8 cellular contexts compared by ENCODE assay signal in genomic region chr12:131828671-131829350, GRCh38. TPM values are rescaled to one million over a fixed set of nuclear protein-coding genes. Genes with fewer than 3 reads are reported as not detected.
DNase-seq lines count a peak whose midpoint lies in the region; ATAC-seq, FAIRE-seq and TF ChIP-seq lines count a peak whose summit lies in the region.

No MANE protein-coding gene starts in this region.

- peaks cover 0 to 2% (median 0%) of the 10 kb centered on the region in 7 donors for H3K9me3 Mint-ChIP-seq in CD14-positive monocyte

- FAIRE-seq in HepG2 (lab: Jason Lieb, UNC), result no peak

- H3K4me1 Mint-ChIP-seq in CD14-positive monocyte, result peaks cover 43% of the 10 kb centered on the region

- peaks cover 10 to 18% of the 10 kb centered on the region in 2 donors for H3K36me3 Mint-ChIP-seq in CD14-positive monocyte

- intact Hi-C loops in CD14-positive monocyte (cut with micrococcal nuclease), result loop anchor here (5.0 to 10.0 kb wide), 3 partner anchors 57 to 117 kb away; partner anchors contain the start of gene SFSWAP (in 2 of the 2)
- intact Hi-C loops in HepG2 (cut with micrococcal nuclease; ENCODE audit: unreplicated experiment), result no loop called here
- intact Hi-C loops in tibial artery (cut with DNase I; ENCODE audit: low total_unique reads), result loop anchor here (10.0 kb wide), 1 partner anchor 224 kb away; no protein-coding TSS in a partner anchor

- 20% methylated on average over 1 of the region's 64 CpGs for WGBS in HepG2 (ENCODE audit: low lambda C conversion rate)

- peak overlapping the region; percentile 84 for H3K4me2 ChIP-seq in HepG2 (ENCODE audit: low read depth, low read length)

- H3K27me3 Mint-ChIP-seq in CD14-positive monocyte (ENCODE audit: low read depth in 3 of 3), result peaks cover 2 to 39% (median 35%) of the 10 kb centered on the region in 3 donors

- no peak for TF ChIP-seq RAD21 in HepG2 (CRISPR knock-in tag; IDR thresholded peaks at IDR 0.05)

- no peaks in the 10 kb centered on the region for H3K79me2 ChIP-seq in HepG2 (ENCODE audit: insufficient read depth, low read length)

- peak overlapping the region; percentile 92 to 96 for H3K4me3 Mint-ChIP-seq in CD14-positive monocyte

- TF ChIP-seq CTCF in CD14-positive monocyte (IDR thresholded peaks at IDR 0.05), result no peak
- TF ChIP-seq CTCF in HepG2 (CRISPR knock-in tag; IDR thresholded peaks at IDR 0.05), result no peak
- no peak for TF ChIP-seq CTCF in tibial artery (IDR thresholded peaks at IDR 0.05)

- peak overlapping the region; percentile 49 to 73 (median 50) for H3K4me3 ChIP-seq in HepG2 (replicated peaks in 1 of 3; ENCODE audit: insufficient read depth in 1 of 3, low read depth in 2 of 3, low read length in 3 of 3)
- H3K4me3 ChIP-seq in tibial artery, result peak overlapping the region; percentile 44 to 49

- no peak overlapping the region for H3K9ac ChIP-seq in HepG2 (ENCODE audit: insufficient read depth, low read depth, low read length)

- no peaks in the 10 kb centered on the region for H3K36me3 ChIP-seq in HepG2 (replicated peaks in 1 of 2; ENCODE audit: control insufficient read depth in 1 of 2, insufficient read depth in 2 of 2, low read length in 2 of 2)
- H3K36me3 ChIP-seq in tibial artery, result no peaks in the 10 kb centered on the region

- H3K27ac Mint-ChIP-seq in CD14-positive monocyte, result peak overlapping the region in 6 of 7 donors; percentile 25 to 87 (median 68)

- peaks cover 9 to 65% of the 10 kb centered on the region in 2 experiments; a peak in 4 of 5 replicates for H3K27me3 ChIP-seq in HepG2 (ENCODE audit: control insufficient read depth in 1 of 2, insufficient read depth in 2 of 2, low read length in 2 of 2)
- peaks cover 0 to 74% of the 10 kb centered on the region in 2 donors for H3K27me3 ChIP-seq in tibial artery

- in situ Hi-C loops in HepG2 (cut with HindIII; ENCODE audit: extremely low pct_ligation_motif_present, low pct_unique_long_range_greater_than_20kb), result loop anchor here (25.0 kb wide), 1 partner anchor 717 kb away; no protein-coding TSS in a partner anchor

- BruUV-seq in HepG2 (replicated peaks; lab: Mats Ljungman, UMichigan), result no TSS peak

- H3K27ac ChIP-seq in HepG2 (ENCODE audit: extremely low read length, insufficient read depth, low read length) (no peak overlapping the region), tibial artery (no peak overlapping the region)

- ATAC-seq in HG03342 (IDR thresholded peaks at IDR 0.05; ENCODE audit: unreplicated experiment) (peak; percentile 10), HepG2 (peak; percentile 45), esophagus mucosa (no peak)

- no peak for DNase-seq in CD14-positive monocyte (ENCODE audit: low spot score)
- peak; percentile 32 for DNase-seq in astrocyte of the hippocampus (ENCODE audit: low read depth, low spot score)
- no peak for DNase-seq in HepG2 (ENCODE audit: low spot score)
- no peak for DNase-seq in tibial artery
- no peak for DNase-seq in NCI-H187 treated with DMSO at 0.1 percent for 48 hours (lab: John Stamatoyannopoulos, UW)
- DNase-seq in stimulated activated CD4-positive, alpha-beta T cell treated with anti-CD3 and anti-CD28 coated beads, Interleukin-4, amount 100 ng/mL, for 4 hours, result no peak

- POLR2A ChIA-PET in HepG2 (lab: Yijun Ruan, JAX), result interaction anchor here (0.8 kb wide), 1 partner anchor 31 kb away, joined by 3 read pairs; no protein-coding TSS in a partner anchor

- peaks cover 56% of the 10 kb centered on the region for H3K4me1 ChIP-seq in HepG2 (ENCODE audit: insufficient read depth, low read length)
- peaks cover 0 to 57% (median 40%) of the 10 kb centered on the region in 4 donors for H3K4me1 ChIP-seq in tibial artery

- no peak overlapping the region for H2AFZ ChIP-seq in HepG2 (ENCODE audit: low read length)

- no peak for TF ChIP-seq POLR2A in HepG2 (IDR thresholded peaks at IDR 0.05; ENCODE audit: insufficient read depth in 1 of 2, low read depth in 2 of 2, low read length in 2 of 2)

- CTCF ChIA-PET in HepG2 (lab: Yijun Ruan, JAX; ENCODE audit: low intra/inter-chr PET ratio, low total read pairs), result no interaction called here

- H3K9me3 ChIP-seq in HepG2 (ENCODE audit: low read length) (no peaks in the 10 kb centered on the region), tibial artery (peaks cover 0 to 5% (median 0%) of the 10 kb centered on the region in 3 donors)

- no peaks in the 10 kb centered on the region for H4K20me1 ChIP-seq in HepG2 (ENCODE audit: insufficient read depth, low read length)

- TF ChIP-seq EP300 in HepG2 (IDR thresholded peaks at IDR 0.05; ENCODE audit: low read depth in 2 of 2, low read length in 2 of 2) (no peak), HepG2 (CRISPR knock-in tag; IDR thresholded peaks at IDR 0.05; ENCODE audit: borderline replicate concordance) (no peak)

TF ChIP-seq in HepG2, 621 proteins besides CTCF, POLR2A, EP300 and RAD21 (continues in another document):
- no peak for TF ChIP-seq ZNF263 (CRISPR knock-in tag; IDR thresholded peaks at IDR 0.05)
- TF ChIP-seq, protein P1, sequence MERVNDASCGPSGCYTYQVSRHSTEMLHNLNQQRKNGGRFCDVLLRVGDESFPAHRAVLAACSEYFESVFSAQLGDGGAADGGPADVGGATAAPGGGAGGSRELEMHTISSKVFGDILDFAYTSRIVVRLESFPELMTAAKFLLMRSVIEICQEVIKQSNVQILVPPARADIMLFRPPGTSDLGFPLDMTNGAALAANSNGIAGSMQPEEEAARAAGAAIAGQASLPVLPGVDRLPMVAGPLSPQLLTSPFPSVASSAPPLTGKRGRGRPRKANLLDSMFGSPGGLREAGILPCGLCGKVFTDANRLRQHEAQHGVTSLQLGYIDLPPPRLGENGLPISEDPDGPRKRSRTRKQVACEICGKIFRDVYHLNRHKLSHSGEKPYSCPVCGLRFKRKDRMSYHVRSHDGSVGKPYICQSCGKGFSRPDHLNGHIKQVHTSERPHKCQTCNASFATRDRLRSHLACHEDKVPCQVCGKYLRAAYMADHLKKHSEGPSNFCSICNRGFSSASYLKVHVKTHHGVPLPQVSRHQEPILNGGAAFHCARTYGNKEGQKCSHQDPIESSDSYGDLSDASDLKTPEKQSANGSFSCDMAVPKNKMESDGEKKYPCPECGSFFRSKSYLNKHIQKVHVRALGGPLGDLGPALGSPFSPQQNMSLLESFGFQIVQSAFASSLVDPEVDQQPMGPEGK (CRISPR knock-in tag; IDR thresholded peaks at IDR 0.05), result peak; percentile 42
- no peak for TF ChIP-seq ZNF547 (CRISPR knock-in tag; IDR thresholded peaks at IDR 0.05)
- TF ChIP-seq NCOA5 (CRISPR knock-in tag; IDR thresholded peaks at IDR 0.05), result no peak
- no peak for TF ChIP-seq TRIM24 (CRISPR knock-in tag; IDR thresholded peaks at IDR 0.05)
- TF ChIP-seq MXI1 (IDR thresholded peaks at IDR 0.05; ENCODE audit: borderline replicate concordance, low read depth, low read length), result no peak
- TF ChIP-seq ZNF446 (CRISPR knock-in tag; IDR thresholded peaks at IDR 0.05), result no peak
- no peak for TF ChIP-seq KAT7 (CRISPR knock-in tag; IDR thresholded peaks at IDR 0.05; ENCODE audit: borderline replicate concordance)
- TF ChIP-seq, protein P2, sequence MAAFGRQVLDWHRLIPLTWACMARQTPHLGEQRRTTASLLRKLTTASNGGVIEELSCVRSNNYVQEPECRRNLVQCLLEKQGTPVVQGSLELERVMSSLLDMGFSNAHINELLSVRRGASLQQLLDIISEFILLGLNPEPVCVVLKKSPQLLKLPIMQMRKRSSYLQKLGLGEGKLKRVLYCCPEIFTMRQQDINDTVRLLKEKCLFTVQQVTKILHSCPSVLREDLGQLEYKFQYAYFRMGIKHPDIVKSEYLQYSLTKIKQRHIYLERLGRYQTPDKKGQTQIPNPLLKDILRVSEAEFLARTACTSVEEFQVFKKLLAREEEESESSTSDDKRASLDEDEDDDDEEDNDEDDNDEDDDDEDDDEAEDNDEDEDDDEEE (CRISPR knock-in tag; IDR thresholded peaks at IDR 0.05), result no peak
- no peak for TF ChIP-seq ZNF563 (CRISPR knock-in tag; IDR thresholded peaks at IDR 0.05)
- no peak for TF ChIP-seq SCMH1 (CRISPR knock-in tag; IDR thresholded peaks at IDR 0.05; ENCODE audit: borderline replicate concordance)
- TF ChIP-seq, protein P3, sequence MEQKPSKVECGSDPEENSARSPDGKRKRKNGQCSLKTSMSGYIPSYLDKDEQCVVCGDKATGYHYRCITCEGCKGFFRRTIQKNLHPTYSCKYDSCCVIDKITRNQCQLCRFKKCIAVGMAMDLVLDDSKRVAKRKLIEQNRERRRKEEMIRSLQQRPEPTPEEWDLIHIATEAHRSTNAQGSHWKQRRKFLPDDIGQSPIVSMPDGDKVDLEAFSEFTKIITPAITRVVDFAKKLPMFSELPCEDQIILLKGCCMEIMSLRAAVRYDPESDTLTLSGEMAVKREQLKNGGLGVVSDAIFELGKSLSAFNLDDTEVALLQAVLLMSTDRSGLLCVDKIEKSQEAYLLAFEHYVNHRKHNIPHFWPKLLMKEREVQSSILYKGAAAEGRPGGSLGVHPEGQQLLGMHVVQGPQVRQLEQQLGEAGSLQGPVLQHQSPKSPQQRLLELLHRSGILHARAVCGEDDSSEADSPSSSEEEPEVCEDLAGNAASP (CRISPR knock-in tag; IDR thresholded peaks at IDR 0.05; ENCODE audit: borderline replicate concordance), result no peak

RNA-seq across cellular contexts. Expression of gene MMP17, which starts 0.6 kb away (rescaled TPM):
- polyA plus RNA-seq in CD14-positive monocyte, result 1 to 10 TPM; 2.8 to 3.0 TPM
- total RNA-seq in HepG2 (2016; rRNA removed; fragmentation: Illumina TruSeq; extraction: Trizol), result 0.38 and 0.80 TPM in 2 replicates
- 0.79 and 1.1 TPM in 2 replicates for total RNA-seq in HepG2 (2016; cell fraction: cytosol; rRNA removed; fragmentation: Illumina TruSeq; extraction: Trizol; ENCODE audit: low read depth)
- total RNA-seq in HepG2 (2016; cell fraction: insoluble cytoplasmic fraction; rRNA removed; fragmentation: Illumina TruSeq; extraction: Trizol), result 0.36 and 0.78 TPM in 2 replicates
- total RNA-seq in HepG2 (2016; cell fraction: membrane; rRNA removed; fragmentation: Illumina TruSeq; extraction: Trizol), result 1.2 and 1.4 TPM in 2 replicates
- total RNA-seq in HepG2 (2016; cell fraction: nucleus; rRNA removed; fragmentation: Illumina TruSeq; extraction: Trizol), result 0.69 and 0.75 TPM in 2 replicates
- polyA plus RNA-seq in HepG2 (2011; rRNA removed), result 0.55 and 2.0 TPM in 2 replicates
- polyA plus RNA-seq in HepG2 (2011; cell fraction: cytosol; rRNA removed), result 0.69 and 1.1 TPM in 2 replicates
- 3.2 and 5.2 TPM in 2 replicates for polyA plus RNA-seq in HepG2 (2011; cell fraction: nucleus; rRNA removed)
- 0.24 and 0.57 TPM in 2 replicates for polyA plus RNA-seq in HepG2 (2012)
- polyA plus RNA-seq in HepG2 (2016; cell fraction: cytosol; fragmentation: Illumina TruSeq; extraction: Trizol; ENCODE audit: low read depth), result 0.80 and 1.2 TPM in 2 replicates
- polyA plus RNA-seq in HepG2 (2016; cell fraction: insoluble cytoplasmic fraction; fragmentation: Illumina TruSeq; extraction: Trizol; ENCODE audit: low read depth), result 0.53 and 1.4 TPM in 2 replicates
- 1.5 and 2.6 TPM in 2 replicates for polyA plus RNA-seq in HepG2 (2016; cell fraction: membrane; fragmentation: Illumina TruSeq; extraction: Trizol; ENCODE audit: low read depth)
- 2.1 and 2.8 TPM in 2 replicates for polyA plus RNA-seq in HepG2 (2016; cell fraction: nucleus; fragmentation: Illumina TruSeq; extraction: Trizol; ENCODE audit: insufficient read depth, low read depth)
- polyA minus RNA-seq in HepG2 (2011; rRNA and poly(A)+ RNA removed; ENCODE audit: low replicate concordance), result 0.70 and 1.1 TPM in 2 replicates
- polyA minus RNA-seq in HepG2 (2011; cell fraction: cytosol; rRNA and poly(A)+ RNA removed), result 1.5 TPM in 1 of 2 replicates, not detected in the other
- 1.4 and 2.6 TPM in 2 replicates for polyA minus RNA-seq in HepG2 (2011; cell fraction: nucleus; rRNA and poly(A)+ RNA removed)
- total RNA-seq in esophagus mucosa, result 2.2 TPM
